Comparison of ENCODE assay signal across 16 cellular contexts in genomic region chr5:115469904-115470516, GRCh38.
DNase-seq lines count a peak whose midpoint lies in the region; ATAC-seq and TF ChIP-seq lines count a peak whose summit lies in the region.
"Had no signal": no experiment of that assay in that cellular context is flagged by ENCODE, and none has a peak within 500 bp of the region (broad histone marks: within the 10 kb centered on the region; RNA-seq: fewer than 3 reads in every experiment).

No MANE protein-coding gene starts in this region.

- no peak overlapping the region for H3K27ac ChIP-seq in HCT116 (ENCODE audit: low read depth, low read length)
- peak overlapping the region; percentile 73 for H3K27ac ChIP-seq in skeletal muscle tissue (ENCODE audit: low read depth, low read length)
- H3K27ac ChIP-seq in brain microvascular endothelial cell: no peak overlapping the region
- H3K27ac ChIP-seq: A549, C4-2B, GM23248, HL-60 had no signal

- no peaks in the 10 kb centered on the region for H3K79me2 ChIP-seq in HCT116 (ENCODE audit: insufficient read depth, low read length)

- H3K4me3 ChIP-seq in HCT116 (replicated peaks in 1 of 2; ENCODE audit: low read depth in 1 of 2, low read length in 2 of 2): no peak overlapping the region
- no peak overlapping the region for H3K4me3 ChIP-seq in skeletal muscle tissue (ENCODE audit: low read length in 3 of 3)
- no peak overlapping the region for H3K4me3 ChIP-seq in brain microvascular endothelial cell (ENCODE audit: low read depth, low read length)
- H3K4me3 ChIP-seq: A549, GM23248, K562 had no signal

- TF ChIP-seq CTCF in HCT116 (IDR thresholded peaks at IDR 0.05 in 2 of 3, conservative IDR thresholded peaks at IDR 0.05 in 1 of 3; ENCODE audit: borderline replicate concordance in 1 of 3, insufficient read depth in 1 of 3, low read depth in 2 of 3, low read length in 2 of 3) (no peak), brain microvascular endothelial cell (IDR thresholded peaks at IDR 0.05; ENCODE audit: low read depth, low read length, missing control alignments) (no peak)

- RAD21 ChIA-PET in HCT116 (lab: Charles Lee; ENCODE audit: low non-redundant PET in 1 of 2, low total read pairs in 2 of 2, uncharacterized antibody in 2 of 2, unreplicated experiment in 2 of 2): no interaction called here

- intact Hi-C loops in HCT116 (cut with micrococcal nuclease): no loop called here

- H3K4me1 ChIP-seq in HCT116 (ENCODE audit: control insufficient read depth in 1 of 2, insufficient read depth in 2 of 2, low read length in 2 of 2): peaks cover 0 to 27% of the 10 kb centered on the region in 2 experiments; a peak in 2 of 4 replicates
- H3K4me1 ChIP-seq in skeletal muscle tissue (ENCODE audit: control insufficient read depth in 3 of 3, insufficient read depth in 3 of 3, low read length in 3 of 3): peaks cover 16 to 33% (median 21%) of the 10 kb centered on the region in 3 donors
- H3K4me1 ChIP-seq: BE2C had no signal

- CTCF ChIA-PET in HCT116 (lab: Charles Lee): no interaction called here

- H3K27me3 ChIP-seq in HCT116 (ENCODE audit: insufficient read depth, low read length): no peaks in the 10 kb centered on the region
- no peaks in the 10 kb centered on the region for H3K27me3 ChIP-seq in skeletal muscle tissue (ENCODE audit: control insufficient read depth in 3 of 3, insufficient read depth in 3 of 3, low read length in 3 of 3)
- H3K27me3 ChIP-seq in brain microvascular endothelial cell (replicated peaks): no peaks in the 10 kb centered on the region
- H3K27me3 ChIP-seq: BE2C had no signal

- H3K9ac ChIP-seq in HCT116 (ENCODE audit: low read length) (no peak overlapping the region), skeletal muscle tissue (ENCODE audit: low read depth in 1 of 3, low read length in 3 of 3) (no peak overlapping the region)
- H3K9ac ChIP-seq: GM23248 had no signal

- POLR2A ChIA-PET in HCT116 (lab: Charles Lee): interaction anchor here (1.2 kb wide), 1 partner anchor 9 kb away, joined by 4 read pairs; no protein-coding TSS in a partner anchor

- no peak for DNase-seq in HCT116 (ENCODE audit: low read depth, low spot score)
- DNase-seq in cerebellar cortex (ENCODE audit: low spot score): peak; percentile 70
- DNase-seq in superior temporal gyrus (ENCODE audit: extremely low spot score): no peak
- DNase-seq in brain microvascular endothelial cell: no peak
- DNase-seq in KBM-7: no peak
- DNase-seq: BE2C; CD8-positive, alpha-beta T cell; COR-L47; DMS53; GM23248; H9 had no signal

- H3K9me3 ChIP-seq in HCT116 (ENCODE audit: control insufficient read depth in 1 of 2, insufficient read depth in 1 of 2, low read depth in 1 of 2, low read length in 2 of 2): no peaks in the 10 kb centered on the region
- H3K9me3 ChIP-seq in skeletal muscle tissue (ENCODE audit: control insufficient read depth in 3 of 3, low read length in 3 of 3): no peaks in the 10 kb centered on the region
- H3K9me3 ChIP-seq: A549, BE2C had no signal

- no peaks in the 10 kb centered on the region for H4K20me1 ChIP-seq in HCT116 (ENCODE audit: insufficient read depth)

- no TSS peak for BruUV-seq in HCT116 (replicated peaks; lab: Mats Ljungman, UMichigan)

- no peaks in the 10 kb centered on the region; the same call in 1 of the 2 replicates for H3K9me2 ChIP-seq in HCT116 (ENCODE audit: insufficient read depth)

- H3K36me3 ChIP-seq in HCT116 (ENCODE audit: control insufficient read depth in 1 of 2, insufficient read depth in 2 of 2, low read length in 2 of 2) (no peaks in the 10 kb centered on the region), skeletal muscle tissue (ENCODE audit: control insufficient read depth in 3 of 3, insufficient read depth in 3 of 3, low read length in 3 of 3) (no peaks in the 10 kb centered on the region), brain microvascular endothelial cell (replicated peaks) (no peaks in the 10 kb centered on the region)
- H3K36me3 ChIP-seq: BE2C had no signal

- peak overlapping the region; percentile 7 for H2AFZ ChIP-seq in HCT116 (ENCODE audit: low read depth, low read length, poor library complexity, severe bottlenecking)
- H2AFZ ChIP-seq: GM23248 had no signal

- peak; percentile 34 for ATAC-seq in HCT116
- ATAC-seq: CD8-positive, alpha-beta T cell; K562 had no signal

- no peak for TF ChIP-seq RAD21 in HCT116 (IDR thresholded peaks at IDR 0.05; ENCODE audit: low read depth)

- no peak overlapping the region for H3K4me2 ChIP-seq in HCT116 (ENCODE audit: low read length)
- H3K4me2 ChIP-seq: A549 had no signal

- TF ChIP-seq POLR2A in HCT116 (IDR thresholded peaks at IDR 0.05; ENCODE audit: borderline replicate concordance, extremely low read depth, insufficient read depth, insufficient read length): no peak

- in situ Hi-C loops in brain microvascular endothelial cell (cut with HindIII; ENCODE audit: low pct_ligation_motif_present, low sequenced_read_pairs): no loop called here
- in situ Hi-C loops in KBM-7 (cut with MboI; ENCODE audit: low pct_unique_long_range_greater_than_20kb, low sequenced_read_pairs): no loop called here

TF ChIP-seq in HCT116, 20 proteins besides CTCF, POLR2A, EP300 and RAD21:
- TF ChIP-seq EZH2 (IDR thresholded peaks at IDR 0.05) (no peak), SP1 (IDR thresholded peaks at IDR 0.05; ENCODE audit: low read depth) (no peak), MAX (IDR thresholded peaks at IDR 0.05) (no peak), POLR2AphosphoS5 (IDR thresholded peaks at IDR 0.05; ENCODE audit: low read depth, low read length) (no peak), REST (IDR thresholded peaks at IDR 0.05; ENCODE audit: low read depth) (no peak), TCF7L2 (IDR thresholded peaks at IDR 0.05; ENCODE audit: borderline replicate concordance, extremely low read depth, insufficient read depth, insufficient read length) (no peak), EGR1 (IDR thresholded peaks at IDR 0.05; ENCODE audit: low read depth) (no peak), ATF3 (IDR thresholded peaks at IDR 0.05) (no peak)
TF ChIP-seq in HCT116: peak in this region for 0.
